1 cellular context compared by ENCODE assay signal in genomic region chr13:31046711-31047279, GRCh38.
TF ChIP-seq lines count a peak whose summit lies in the region.

No MANE protein-coding gene starts in this region.

TF ChIP-seq in HepG2, 621 proteins besides CTCF, POLR2A, EP300 and RAD21 (continued from another document):
- TF ChIP-seq, protein P1, sequence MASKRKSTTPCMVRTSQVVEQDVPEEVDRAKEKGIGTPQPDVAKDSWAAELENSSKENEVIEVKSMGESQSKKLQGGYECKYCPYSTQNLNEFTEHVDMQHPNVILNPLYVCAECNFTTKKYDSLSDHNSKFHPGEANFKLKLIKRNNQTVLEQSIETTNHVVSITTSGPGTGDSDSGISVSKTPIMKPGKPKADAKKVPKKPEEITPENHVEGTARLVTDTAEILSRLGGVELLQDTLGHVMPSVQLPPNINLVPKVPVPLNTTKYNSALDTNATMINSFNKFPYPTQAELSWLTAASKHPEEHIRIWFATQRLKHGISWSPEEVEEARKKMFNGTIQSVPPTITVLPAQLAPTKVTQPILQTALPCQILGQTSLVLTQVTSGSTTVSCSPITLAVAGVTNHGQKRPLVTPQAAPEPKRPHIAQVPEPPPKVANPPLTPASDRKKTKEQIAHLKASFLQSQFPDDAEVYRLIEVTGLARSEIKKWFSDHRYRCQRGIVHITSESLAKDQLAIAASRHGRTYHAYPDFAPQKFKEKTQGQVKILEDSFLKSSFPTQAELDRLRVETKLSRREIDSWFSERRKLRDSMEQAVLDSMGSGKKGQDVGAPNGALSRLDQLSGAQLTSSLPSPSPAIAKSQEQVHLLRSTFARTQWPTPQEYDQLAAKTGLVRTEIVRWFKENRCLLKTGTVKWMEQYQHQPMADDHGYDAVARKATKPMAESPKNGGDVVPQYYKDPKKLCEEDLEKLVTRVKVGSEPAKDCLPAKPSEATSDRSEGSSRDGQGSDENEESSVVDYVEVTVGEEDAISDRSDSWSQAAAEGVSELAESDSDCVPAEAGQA (IDR thresholded peaks at IDR 0.05; ENCODE audit: low read depth) = no peak
- TF ChIP-seq, protein P1 (CRISPR knock-in tag; IDR thresholded peaks at IDR 0.05; ENCODE audit: borderline replicate concordance) = no peak
- TF ChIP-seq BRD4 (CRISPR knock-in tag; IDR thresholded peaks at IDR 0.05) (no peak), ZNF33B (CRISPR knock-in tag; IDR thresholded peaks at IDR 0.05) (no peak), ZNF354B (CRISPR knock-in tag; IDR thresholded peaks at IDR 0.05) (no peak), ZNF484 (CRISPR knock-in tag; IDR thresholded peaks at IDR 0.05; ENCODE audit: borderline replicate concordance, low read depth) (no peak), MEF2D (CRISPR knock-in tag; IDR thresholded peaks at IDR 0.05) (no peak), KLF12 (CRISPR knock-in tag; IDR thresholded peaks at IDR 0.05; ENCODE audit: borderline replicate concordance) (no peak), SRSF1 (optimal IDR thresholded peaks at IDR 0.05; ENCODE audit: low read depth, low read length) (no peak), ZNF468 (CRISPR knock-in tag; IDR thresholded peaks at IDR 0.05) (no peak)
- TF ChIP-seq, protein P2, sequence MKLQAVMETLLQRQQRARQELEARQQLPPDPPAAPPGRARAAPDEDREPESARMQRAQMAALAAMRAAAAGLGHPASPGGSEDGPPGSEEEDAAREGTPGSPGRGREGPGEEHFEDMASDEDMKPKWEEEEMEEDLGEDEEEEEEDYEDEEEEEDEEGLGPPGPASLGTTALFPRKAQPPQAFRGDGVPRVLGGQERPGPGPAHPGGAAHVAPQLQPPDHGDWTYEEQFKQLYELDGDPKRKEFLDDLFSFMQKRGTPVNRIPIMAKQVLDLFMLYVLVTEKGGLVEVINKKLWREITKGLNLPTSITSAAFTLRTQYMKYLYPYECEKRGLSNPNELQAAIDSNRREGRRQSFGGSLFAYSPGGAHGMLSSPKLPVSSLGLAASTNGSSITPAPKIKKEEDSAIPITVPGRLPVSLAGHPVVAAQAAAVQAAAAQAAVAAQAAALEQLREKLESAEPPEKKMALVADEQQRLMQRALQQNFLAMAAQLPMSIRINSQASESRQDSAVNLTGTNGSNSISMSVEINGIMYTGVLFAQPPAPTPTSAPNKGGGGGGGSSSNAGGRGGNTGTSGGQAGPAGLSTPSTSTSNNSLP (IDR thresholded peaks at IDR 0.05; ENCODE audit: low read depth, low read length) = no peak
